ENCODE assay signal across 29 cellular contexts in genomic region chr2:14975401-14975800, GRCh38.
DNase-seq lines count a peak whose midpoint lies in the region; FAIRE-seq and TF ChIP-seq lines count a peak whose summit lies in the region.
"Had no signal": no experiment of that assay in that cellular context is flagged by ENCODE, and none has a peak within 500 bp of the region (broad histone marks: within the 10 kb centered on the region; RNA-seq: fewer than 3 reads in every experiment).

No MANE protein-coding gene starts in this region.

- no peak overlapping the region for H3K4me3 ChIP-seq in astrocyte (ENCODE audit: insufficient read depth, low read depth, low read length)
- H3K4me3 ChIP-seq: right lobe of liver, tibial artery had no signal

- TF ChIP-seq CTCF in astrocyte (IDR thresholded peaks at IDR 0.05; ENCODE audit: insufficient read depth, low read depth, low read length): no peak

- no peaks in the 10 kb centered on the region for H3K27me3 Mint-ChIP-seq in astrocyte (ENCODE audit: low read depth, unreplicated experiment)

- H3K9me3 ChIP-seq in astrocyte (ENCODE audit: insufficient read depth, low read depth, low read length): no peaks in the 10 kb centered on the region
- H3K9me3 ChIP-seq: right lobe of liver, tibial artery had no signal

- H3K27ac Mint-ChIP-seq in astrocyte (ENCODE audit: unreplicated experiment): no peak overlapping the region
- H3K27ac Mint-ChIP-seq: activated CD4-positive, alpha-beta T cell treated with anti-CD3 and anti-CD28 coated beads, Interleukin-2, amount 10 ng/mL, durations not matched to agents 7 days and 5 days; CD4-positive, alpha-beta memory T cell had no signal

- no peaks in the 10 kb centered on the region for H3K36me3 Mint-ChIP-seq in astrocyte (ENCODE audit: low read depth, unreplicated experiment)
- H3K36me3 Mint-ChIP-seq: CD4-positive, alpha-beta memory T cell had no signal

- H3K79me2 ChIP-seq in astrocyte (ENCODE audit: insufficient read depth, low read length): no peaks in the 10 kb centered on the region

- H3K36me3 ChIP-seq in astrocyte (ENCODE audit: insufficient read depth, low read length): no peaks in the 10 kb centered on the region
- H3K36me3 ChIP-seq: brain microvascular endothelial cell, right lobe of liver, tibial artery had no signal

- H3K27ac ChIP-seq in astrocyte (ENCODE audit: low read depth, low read length): no peak overlapping the region
- H3K27ac ChIP-seq: brain microvascular endothelial cell, right lobe of liver, tibial artery had no signal

- no peak for FAIRE-seq in astrocyte (lab: Jason Lieb, UNC)
- FAIRE-seq: colon, GM18507, kidney had no signal

- DNase-seq in EL: peak; percentile 2
- DNase-seq in HS-27A (ENCODE audit: low read depth): peak; percentile 39
- peak; percentile 31 for DNase-seq in astrocyte (ENCODE audit: low read depth)
- DNase-seq in kidney tubule cell (ENCODE audit: low spot score): peak; percentile 40
- no peak for DNase-seq in COLO668 (lab: John Stamatoyannopoulos, UW; ENCODE audit: unreplicated experiment)
- DNase-seq in T-helper 2 cell: no peak
- no peak for DNase-seq in CD1c-positive myeloid dendritic cell (ENCODE audit: extremely low spot score)
- DNase-seq: activated CD4-positive, alpha-beta T cell treated with anti-CD3 and anti-CD28 coated beads, Interleukin-2, amount 10 ng/mL, durations not matched to agents 7 days and 5 days; activated effector memory CD4-positive, alpha-beta T cell treated with Interleukin-2 at 50 U/mL for 16 hours; brain microvascular endothelial cell; CD4-positive, alpha-beta memory T cell; DMS153; effector CD8-positive, alpha-beta T cell; GF-D8; H7; Kasumi-1; kidney; NCI-H1092; NCI-H1930; NCI-H2227 treated with DMSO at 0.1 percent for 48 hours; NCI-H748 treated with DMSO at 0.1 percent for 48 hours; right lobe of liver; RPMI8226; SK-N-SH; stimulated activated CD4-positive, alpha-beta T cell treated with anti-CD3 and anti-CD28 coated beads, Interleukin-4, amount 100 ng/mL, for 4 hours; stimulated activated naive CD4-positive, alpha-beta T cell treated with Interleukin-2 at 50 U/mL for 16 hours; tibial artery had no signal

- H3K9ac ChIP-seq in astrocyte (ENCODE audit: low read length): no peak overlapping the region
- H3K9ac ChIP-seq: SK-N-SH had no signal

- peaks cover 16% of the 10 kb centered on the region for H3K4me1 Mint-ChIP-seq in astrocyte (ENCODE audit: low read depth, unreplicated experiment)
- H3K4me1 Mint-ChIP-seq: activated CD4-positive, alpha-beta T cell treated with anti-CD3 and anti-CD28 coated beads, Interleukin-2, amount 10 ng/mL, durations not matched to agents 7 days and 5 days; CD4-positive, alpha-beta memory T cell had no signal

- H3K4me3 Mint-ChIP-seq in astrocyte (ENCODE audit: unreplicated experiment): no peak overlapping the region
- H3K4me3 Mint-ChIP-seq: activated CD4-positive, alpha-beta T cell treated with anti-CD3 and anti-CD28 coated beads, Interleukin-2, amount 10 ng/mL, durations not matched to agents 7 days and 5 days; CD4-positive, alpha-beta memory T cell had no signal

- H3K4me1 ChIP-seq in astrocyte (ENCODE audit: insufficient read depth, low read length): peaks cover 8% of the 10 kb centered on the region
- H3K4me1 ChIP-seq: right lobe of liver, tibial artery had no signal

- no peaks in the 10 kb centered on the region for H4K20me1 ChIP-seq in astrocyte (ENCODE audit: insufficient read depth, low read length)

- no peaks in the 10 kb centered on the region for H3K27me3 ChIP-seq in astrocyte (ENCODE audit: insufficient read depth, low read length)
- H3K27me3 ChIP-seq: brain microvascular endothelial cell, right lobe of liver, tibial artery had no signal

- no peak overlapping the region for H2AFZ ChIP-seq in astrocyte (ENCODE audit: low read depth, low read length)

- H3K9me3 Mint-ChIP-seq in astrocyte (ENCODE audit: unreplicated experiment): no peaks in the 10 kb centered on the region
- H3K9me3 Mint-ChIP-seq: activated CD4-positive, alpha-beta T cell treated with anti-CD3 and anti-CD28 coated beads, Interleukin-2, amount 10 ng/mL, durations not matched to agents 7 days and 5 days had no signal

- H3K4me2 ChIP-seq in astrocyte (ENCODE audit: low read length): no peak overlapping the region
- H3K4me2 ChIP-seq: SK-N-SH had no signal

Comparison
In these comparisons a context has a peak if more than half of its experiments do, and no peak if none do; other contexts are left out.
1. DNase-seq: peak in EL (single experiment), HS-27A (single experiment), astrocyte (single experiment) and kidney tubule cell (single experiment); none in COLO668 (single experiment), T-helper 2 cell (0 of 5) and CD1c-positive myeloid dendritic cell (single experiment).